In genomic region chr12:113861708-113862312, GRCh38 we compare ENCODE assay signal across 15 cellular contexts.
DNase-seq lines count a peak whose midpoint lies in the region; ATAC-seq, FAIRE-seq and TF ChIP-seq lines count a peak whose summit lies in the region.
"Had no signal": no experiment of that assay in that cellular context is flagged by ENCODE, and none has a peak within 500 bp of the region (broad histone marks: within the 10 kb centered on the region; RNA-seq: fewer than 3 reads in every experiment).

No MANE protein-coding gene starts in this region.

- H2BK12ac ChIP-seq in H1 (ENCODE audit: low read depth, low read length), result peak overlapping the region; percentile 91; the same call in 1 of the 2 replicates

- peak overlapping the region; percentile 57 to 58 for H3K4me3 Mint-ChIP-seq in activated T-cell treated with anti-CD3 and anti-CD28 coated beads, Interleukin-2, amount 50 U/mL, for 72 hours

- H3K9ac ChIP-seq in H1 (replicated peaks in 1 of 4; ENCODE audit: extremely low read depth in 1 of 4, low read depth in 3 of 4, low read length in 3 of 4), result no peak overlapping the region; a peak in 2 of 7 replicates
- H3K9ac ChIP-seq in smooth muscle cell (ENCODE audit: low read depth), result peak overlapping the region; percentile 63

- POLR2A ChIA-PET in H1 (lab: Charles Lee; ENCODE audit: partially characterized antibody), result interaction anchor here (0.7 to 2.9 kb wide), 18 partner anchors 9 to 252 kb away, joined by 3 to 14 read pairs (median 4); no protein-coding TSS in a partner anchor

- no peak overlapping the region for H2BK15ac ChIP-seq in H1 (ENCODE audit: low read length)

- H3K4me1 ChIP-seq in H1 (replicated peaks in 1 of 4; ENCODE audit: control insufficient read depth in 3 of 4, insufficient read depth in 4 of 4, low read length in 3 of 4) (peaks cover 23 to 47% (median 35%) of the 10 kb centered on the region in 4 experiments), smooth muscle cell (ENCODE audit: low read depth) (peaks cover 43% of the 10 kb centered on the region)
- H3K4me1 ChIP-seq: lower lobe of right lung had no signal

- H3K36me3 Mint-ChIP-seq in activated T-cell treated with anti-CD3 and anti-CD28 coated beads, Interleukin-2, amount 50 U/mL, for 72 hours (ENCODE audit: insufficient read depth in 2 of 2), result peaks cover 0 to 11% of the 10 kb centered on the region in 2 donors

- peak overlapping the region; percentile 41 to 65; a peak in 3 of 4 replicates for H3K4me2 ChIP-seq in H1 (ENCODE audit: insufficient read depth in 1 of 2, low read depth in 2 of 2, low read length in 2 of 2)
- peak overlapping the region; percentile 78 for H3K4me2 ChIP-seq in smooth muscle cell

- peak overlapping the region; percentile 59 for H4K91ac ChIP-seq in H1 (replicated peaks; ENCODE audit: insufficient read length, low read length)

- H3K27me3 Mint-ChIP-seq in activated T-cell treated with anti-CD3 and anti-CD28 coated beads, Interleukin-2, amount 50 U/mL, for 72 hours (ENCODE audit: low read depth), result no peaks in the 10 kb centered on the region

- H3K27me3 ChIP-seq in H1 (replicated peaks in 1 of 4; ENCODE audit: control insufficient read depth in 3 of 4, extremely low read depth in 1 of 4, insufficient read depth in 3 of 4, low read length in 3 of 4) (no peaks in the 10 kb centered on the region), smooth muscle cell (ENCODE audit: low read depth) (no peaks in the 10 kb centered on the region)

- peak overlapping the region; percentile 24 for H2BK120ac ChIP-seq in H1 (replicated peaks; ENCODE audit: low read depth, low read length)

- DNase-seq in activated T-cell treated with anti-CD3 and anti-CD28 coated beads, Interleukin-2, amount 50 U/mL, for 72 hours, result no peak
- no peak for DNase-seq in activated T-cell treated with anti-CD3 and anti-CD28 coated beads, Interleukin-2, amount 50 U/mL, for 1 hour
- peak; percentile 25 for DNase-seq in MV-4-11 (lab: John Stamatoyannopoulos, UW)
- no peak for DNase-seq in H1 (ENCODE audit: low read depth in 1 of 2, low spot score in 2 of 2)
- no peak for DNase-seq in smooth muscle cell (lab: John Stamatoyannopoulos, UW; ENCODE audit: unreplicated experiment)
- DNase-seq in NCI-H2107 (lab: John Stamatoyannopoulos, UW), result no peak
- no peak for DNase-seq in left lobe of liver (ENCODE audit: low spot score)
- DNase-seq: activated CD4-positive, alpha-beta T cell treated with anti-CD3 and anti-CD28 coated beads for 4 hours; lower lobe of right lung; NCI-H1436 treated with DMSO at 0.1 percent for 48 hours; NCI-H510A; T-helper 1 cell had no signal

- peak overlapping the region; percentile 89 for H3K27ac Mint-ChIP-seq in activated T-cell treated with anti-CD3 and anti-CD28 coated beads, Interleukin-2, amount 50 U/mL, for 72 hours

- H3K79me2 ChIP-seq in H1 (ENCODE audit: control insufficient read depth in 1 of 2, insufficient read depth in 2 of 2, low read length in 2 of 2) (no peaks in the 10 kb centered on the region), smooth muscle cell (ENCODE audit: low read depth) (no peaks in the 10 kb centered on the region)

- H4K8ac ChIP-seq in H1 (ENCODE audit: extremely low read depth, insufficient read depth, low read length), result 0 out of 2 replicates have a peak overlapping the region, but pooled peaks have one; percentile 64

- no peaks in the 10 kb centered on the region for H3K79me1 ChIP-seq in H1 (ENCODE audit: low read depth, low read length)

- no peaks in the 10 kb centered on the region for H3K9me3 ChIP-seq in H1 (ENCODE audit: insufficient read depth in 2 of 2, low read depth in 1 of 2, low read length in 1 of 2)
- H3K9me3 ChIP-seq in smooth muscle cell (replicated peaks; ENCODE audit: low read depth), result no peaks in the 10 kb centered on the region
- H3K9me3 ChIP-seq: lower lobe of right lung, thoracic aorta had no signal

- H3K18ac ChIP-seq in H1 (ENCODE audit: extremely low read depth, low read length), result peak overlapping the region; percentile 88

- H3K36me3 ChIP-seq in H1 (ENCODE audit: control insufficient read depth in 2 of 4, insufficient read depth in 4 of 4, low read length in 3 of 4) (peaks cover 0 to 4% (median 2%) of the 10 kb centered on the region in 4 experiments; a peak in 2 of 8 replicates), smooth muscle cell (ENCODE audit: low read depth) (no peaks in the 10 kb centered on the region)

- H3K4me1 Mint-ChIP-seq in activated T-cell treated with anti-CD3 and anti-CD28 coated beads, Interleukin-2, amount 50 U/mL, for 72 hours (ENCODE audit: low read depth), result peaks cover 18% of the 10 kb centered on the region

- no peak overlapping the region for H3K14ac ChIP-seq in H1 (ENCODE audit: insufficient read length)

- peak overlapping the region; percentile 3 for H4K5ac ChIP-seq in H1 (ENCODE audit: insufficient read length, low read depth, low read length)

- TF ChIP-seq RAD21 in H1 (IDR thresholded peaks at IDR 0.05 in 1 of 2, conservative IDR thresholded peaks at IDR 0.05 in 1 of 2; ENCODE audit: low read depth in 2 of 2, low read length in 2 of 2), result no peak

- no peaks in the 10 kb centered on the region for H3K9me3 Mint-ChIP-seq in activated T-cell treated with anti-CD3 and anti-CD28 coated beads, Interleukin-2, amount 50 U/mL, for 72 hours

- TF ChIP-seq EP300 in H1 (IDR thresholded peaks at IDR 0.05; ENCODE audit: borderline replicate concordance in 1 of 2, low read depth in 2 of 2, low read length in 2 of 2), result peak in 1 of 2 experiments; percentile 55; a peak in 1 of 3 replicates

- H3K27ac ChIP-seq in H1 (ENCODE audit: low read depth, low read length) (peak overlapping the region; percentile 67; the same call in 1 of the 2 replicates), smooth muscle cell (ENCODE audit: low read depth) (peak overlapping the region; percentile 86)
- H3K27ac ChIP-seq: lower lobe of right lung, thoracic aorta had no signal

- H2BK5ac ChIP-seq in H1 (ENCODE audit: low read depth, low read length), result peak overlapping the region; percentile 93

- H2BK20ac ChIP-seq in H1 (ENCODE audit: low read length), result peak overlapping the region; percentile 67

- CTCF ChIA-PET in H1 (lab: Charles Lee; ENCODE audit: partially characterized antibody), result interaction anchor here (0.7 to 4.6 kb wide), 17 partner anchors 11 to 374 kb away, joined by 3 to 36 read pairs (median 4); no protein-coding TSS in a partner anchor

- 77% methylated on average over 9 of the region's 9 CpGs; no CpG with 5 or more reads in 1 of the 2 experiments for WGBS in H1 (ENCODE audit: extremely low coverage in 1 of 2, insufficient coverage in 1 of 2, insufficient read length in 1 of 2, insufficient replicate concordance in 2 of 2, low coverage in 1 of 2, low lambda C conversion rate in 2 of 2, missing lambda C conversion rate in 1 of 2), 2 experiments
- WGBS in smooth muscle cell (ENCODE audit: low lambda C conversion rate), result 87% methylated on average over 9 of the region's 9 CpGs

- H3K56ac ChIP-seq in H1 (replicated peaks; ENCODE audit: insufficient read length, low read depth, low read length), result no peak overlapping the region

- peak overlapping the region; percentile 15 for H3K4ac ChIP-seq in H1 (replicated peaks; ENCODE audit: insufficient read length, low read depth, low read length)

- no peaks in the 10 kb centered on the region for H3K23me2 ChIP-seq in H1 (ENCODE audit: low read depth, low read length)

- TF ChIP-seq CTCF in H1 (IDR thresholded peaks at IDR 0.05; ENCODE audit: control extremely low read depth in 1 of 3, insufficient read depth in 1 of 3, low read depth in 1 of 3, low read length in 3 of 3) (no peak), smooth muscle cell (IDR thresholded peaks at IDR 0.05; ENCODE audit: borderline replicate concordance, insufficient read depth, poor library complexity, severe bottlenecking) (no peak)

- H3F3A ChIP-seq in smooth muscle cell (ENCODE audit: low read depth), result no peaks in the 10 kb centered on the region

- TF ChIP-seq POLR2A in H1 (IDR thresholded peaks at IDR 0.05; ENCODE audit: control extremely low read depth in 1 of 2, low read depth in 2 of 2, low read length in 2 of 2), result no peak

- H3K23ac ChIP-seq in H1 (ENCODE audit: insufficient read length), result no peak overlapping the region

- H3K4me3 ChIP-seq in H1 (ENCODE audit: extremely low read depth in 1 of 4, insufficient read depth in 2 of 4, low read depth in 3 of 4, low read length in 4 of 4), result peak overlapping the region in 2 of 4 experiments; percentile 3 to 41; a peak in 3 of 8 replicates
- no peak overlapping the region for H3K4me3 ChIP-seq in smooth muscle cell
- H3K4me3 ChIP-seq: lower lobe of right lung, thoracic aorta had no signal

- H4K20me1 ChIP-seq in H1 (replicated peaks in 1 of 2; ENCODE audit: control insufficient read depth in 1 of 2, insufficient read depth in 2 of 2, low read length in 2 of 2), result no peaks in the 10 kb centered on the region
- H4K20me1 ChIP-seq in smooth muscle cell (ENCODE audit: low read depth), result no peaks in the 10 kb centered on the region

- H2AK5ac ChIP-seq in H1 (ENCODE audit: low read depth, low read length), result peak overlapping the region; percentile 96; the same call in 1 of the 2 replicates

- peak; percentile 82 for FAIRE-seq in H1 (lab: Jason Lieb, UNC)
- FAIRE-seq: RCC 7860 had no signal

- ATAC-seq in activated T-cell treated with anti-CD3 and anti-CD28 coated beads, Interleukin-2, amount 50 U/mL, for 72 hours (replicated peaks in 1 of 2), result no peak
- ATAC-seq in HG03039 (IDR thresholded peaks at IDR 0.05; ENCODE audit: unreplicated experiment) (no peak), left lobe of liver (no peak)
- ATAC-seq: lower lobe of right lung had no signal

- H2AFZ ChIP-seq in H1 (ENCODE audit: low read length), result no peak overlapping the region
- no peak overlapping the region for H2AFZ ChIP-seq in smooth muscle cell (ENCODE audit: low read depth)

TF ChIP-seq in H1, 55 proteins besides CTCF, POLR2A, EP300 and RAD21 (continues in another document):
- TF ChIP-seq ASH2L (IDR thresholded peaks at IDR 0.05; ENCODE audit: low read length), result peak; percentile 25
- TF ChIP-seq TCF12 (IDR thresholded peaks at IDR 0.05; ENCODE audit: low read depth, low read length), result peak; percentile 60; the same call in 1 of the 2 replicates
- no peak for TF ChIP-seq TAF7 (optimal IDR thresholded peaks at IDR 0.05; ENCODE audit: borderline replicate concordance, low read depth, low read length)
- TF ChIP-seq POU5F1 (IDR thresholded peaks at IDR 0.05; ENCODE audit: low read depth, low read length), result peak; percentile 80
- TF ChIP-seq RNF2 (IDR thresholded peaks at IDR 0.05; ENCODE audit: borderline replicate concordance, low read depth, low read length, missing control alignments, poor library complexity, severe bottlenecking), result no peak
- TF ChIP-seq TAF1 (IDR thresholded peaks at IDR 0.05; ENCODE audit: low read depth, low read length), result peak; percentile 29; the same call in 1 of the 2 replicates
- no peak for TF ChIP-seq CHD1 (IDR thresholded peaks at IDR 0.05; ENCODE audit: low read depth, low read length)
- TF ChIP-seq RBBP5 (IDR thresholded peaks at IDR 0.05; ENCODE audit: borderline replicate concordance, low read depth, low read length), result no peak
- TF ChIP-seq POLR2AphosphoS5 (IDR thresholded peaks at IDR 0.05; ENCODE audit: low read depth, low read length), result 0 out of 2 replicates have a peak, but pooled peaks have one; percentile 21
- peak; percentile 97 for TF ChIP-seq KDM1A (IDR thresholded peaks at IDR 0.05; ENCODE audit: borderline replicate concordance, low read length)
- no peak for TF ChIP-seq PHF8 (conservative IDR thresholded peaks at IDR 0.05; ENCODE audit: low read depth, low read length)
